ENCODE assay signal across 7 cellular contexts in genomic region chr6:148619891-148620290, GRCh38.
"Had no signal": no experiment of that assay in that cellular context is flagged by ENCODE, and none has a peak within 500 bp of the region (broad histone marks: within the 10 kb centered on the region; RNA-seq: fewer than 3 reads in every experiment).

No MANE protein-coding gene starts in this region.

- ATAC-seq: GM23338 had no signal

- H3K4me3 ChIP-seq: GM23338 had no signal

- FAIRE-seq: H1, H54, HTR-8/SVneo had no signal

- DNase-seq: H9, HCEC 1CT, IMR-90 had no signal
